8 cellular contexts compared by ENCODE assay signal in genomic region chr11:18171377-18172000, GRCh38. TPM values are rescaled to one million over a fixed set of nuclear protein-coding genes. Genes with fewer than 3 reads are reported as not detected.
A peak's percentile ranks its signal among the peaks of the same experiment; 100 is the strongest.
DNase-seq lines count a peak whose midpoint lies in the region; ATAC-seq and TF ChIP-seq lines count a peak whose summit lies in the region.

No MANE protein-coding gene starts in this region.

- TF ChIP-seq CTCF in KMS-11 (conservative IDR thresholded peaks at IDR 0.05; ENCODE audit: low read depth, low read length), result peak; percentile 73

- H3K4me2 ChIP-seq in KMS-11, result no peak overlapping the region

- peak; percentile 35 for ATAC-seq in activated T-helper 17 cell treated with anti-CD3 and anti-CD28 coated beads, Interleukin-2, amount 50 U/mL, for 72 hours (replicated peaks)
- ATAC-seq in HG03565 (IDR thresholded peaks at IDR 0.05; ENCODE audit: unreplicated experiment), result no peak

- H2AFZ ChIP-seq in KMS-11 (ENCODE audit: low read depth), result no peak overlapping the region

- no peaks in the 10 kb centered on the region for H3K79me2 ChIP-seq in KMS-11 (ENCODE audit: insufficient read depth, low read depth)

- no peaks in the 10 kb centered on the region for H3K36me3 Mint-ChIP-seq in activated T-helper 17 cell treated with anti-CD3 and anti-CD28 coated beads, Interleukin-2, amount 50 U/mL, for 72 hours (ENCODE audit: low read depth)

- no peak overlapping the region for H3K27ac ChIP-seq in KMS-11

- no peaks in the 10 kb centered on the region for H3K27me3 ChIP-seq in KMS-11 (ENCODE audit: insufficient read depth, low read depth)

- H3K27me3 Mint-ChIP-seq in activated T-helper 17 cell treated with anti-CD3 and anti-CD28 coated beads, Interleukin-2, amount 50 U/mL, for 72 hours, result peaks cover 27% of the 10 kb centered on the region

- no peaks in the 10 kb centered on the region for H3K4me1 Mint-ChIP-seq in activated T-helper 17 cell treated with anti-CD3 and anti-CD28 coated beads, Interleukin-2, amount 50 U/mL, for 72 hours

- peak; percentile 1 to 27 for DNase-seq in NCI-H524 (lab: John Stamatoyannopoulos, UW)
- no peak for DNase-seq in NCI-H524 treated with DMSO at 0.1 percent for 48 hours (lab: John Stamatoyannopoulos, UW)
- DNase-seq in medulla oblongata (ENCODE audit: extremely low spot score), result peak; percentile 13
- no peak for DNase-seq in GM19240 (ENCODE audit: insufficient read length, low spot score)
- no peak for DNase-seq in dedifferentiated amniotic fluid mesenchymal stem cell (ENCODE audit: extremely low spot score)

- H3K9me3 Mint-ChIP-seq in activated T-helper 17 cell treated with anti-CD3 and anti-CD28 coated beads, Interleukin-2, amount 50 U/mL, for 72 hours, result no peaks in the 10 kb centered on the region

- H3K9ac ChIP-seq in KMS-11, result no peak overlapping the region

- no peak overlapping the region for H3K4me3 ChIP-seq in KMS-11 (IDR thresholded peaks at IDR 0.05; ENCODE audit: insufficient read depth, low read depth, low read length)

- H3K36me3 ChIP-seq in KMS-11 (ENCODE audit: insufficient read depth), result no peaks in the 10 kb centered on the region

- H3K4me1 ChIP-seq in KMS-11 (ENCODE audit: low read depth, poor library complexity, severe bottlenecking), result no peaks in the 10 kb centered on the region

- H4K20me1 ChIP-seq in KMS-11 (ENCODE audit: insufficient read depth), result no peaks in the 10 kb centered on the region

- H3K4me3 Mint-ChIP-seq in activated T-helper 17 cell treated with anti-CD3 and anti-CD28 coated beads, Interleukin-2, amount 50 U/mL, for 72 hours, result no peak overlapping the region

- no peak overlapping the region for H3K27ac Mint-ChIP-seq in activated T-helper 17 cell treated with anti-CD3 and anti-CD28 coated beads, Interleukin-2, amount 50 U/mL, for 72 hours

RNA-seq across cellular contexts. Expression of gene MRGPRX4, which starts 1.1 kb away (rescaled TPM):
- total RNA-seq in activated T-helper 17 cell treated with anti-CD3 and anti-CD28 coated beads, Interleukin-2, amount 50 U/mL, for 72 hours, result not detected

RNA-seq across cellular contexts. Expression of gene MRGPRX3, which starts 39.1 kb away (rescaled TPM):
- total RNA-seq in activated T-helper 17 cell treated with anti-CD3 and anti-CD28 coated beads, Interleukin-2, amount 50 U/mL, for 72 hours, result not detected

Comparison
In these comparisons a context has a peak if more than half of its experiments do, and no peak if none do; other contexts are left out.
1. DNase-seq: peak in NCI-H524 (2 of 2) and medulla oblongata (single experiment); none in NCI-H524 treated with DMSO at 0.1 percent for 48 hours (single experiment), GM19240 (single experiment) and dedifferentiated amniotic fluid mesenchymal stem cell (single experiment).